In genomic region chr9:34646211-34647083, GRCh38 we compare ENCODE assay signal across 1 cellular context.
A peak's percentile ranks its signal among the peaks of the same experiment; 100 is the strongest.
TF ChIP-seq lines count a peak whose summit lies in the region.

Gene GALT (plus strand): TSS chr9:34646675. CDS start chr9:34646705, 30 bp downstream.

TF ChIP-seq in HEK293, 187 proteins besides CTCF, POLR2A, EP300 and RAD21 (continued from another document and continues in another):
- TF ChIP-seq ZBTB6 (tag by site-specific recombination; IDR thresholded peaks at IDR 0.05) (peak; percentile 56; the same call in 1 of the 2 replicates), KLF17 (tag by site-specific recombination; IDR thresholded peaks at IDR 0.05) (peak; percentile 53; the same call in 1 of the 2 replicates), ZNF629 (tag by site-specific recombination; IDR thresholded peaks at IDR 0.05) (0 out of 2 replicates have a peak, but pooled peaks have one; percentile 52), ZNF394 (tag by site-specific recombination; IDR thresholded peaks at IDR 0.05; ENCODE audit: borderline replicate concordance) (peak; percentile 49; the same call in 1 of the 2 replicates), ZNF146 (tag by site-specific recombination; IDR thresholded peaks at IDR 0.05) (no peak), ZBTB20 (tag by site-specific recombination; IDR thresholded peaks at IDR 0.05) (peak; percentile 59; the same call in 1 of the 2 replicates), SETDB1 (IDR thresholded peaks at IDR 0.05; ENCODE audit: insufficient read length, low read length) (no peak), ZNF561 (tag by site-specific recombination; IDR thresholded peaks at IDR 0.05; ENCODE audit: borderline replicate concordance) (0 out of 2 replicates have a peak, but pooled peaks have one; percentile 59), SP7 (tag by site-specific recombination; IDR thresholded peaks at IDR 0.05) (peak; percentile 75), KLF7 (tag by site-specific recombination; IDR thresholded peaks at IDR 0.05; ENCODE audit: borderline replicate concordance) (no peak), REPIN1 (tag by site-specific recombination; IDR thresholded peaks at IDR 0.05; ENCODE audit: low read depth) (0 out of 2 replicates have a peak, but pooled peaks have one; percentile 72), HIC1 (tag by site-specific recombination; IDR thresholded peaks at IDR 0.05) (0 out of 2 replicates have a peak, but pooled peaks have one; percentile 20), KLF9 (tag by site-specific recombination; IDR thresholded peaks at IDR 0.05; ENCODE audit: low read depth) (peak; percentile 86), ZNF335 (tag by site-specific recombination; conservative IDR thresholded peaks at IDR 0.05) (peak; percentile 89), ZNF341 (tag by site-specific recombination; IDR thresholded peaks at IDR 0.05; ENCODE audit: low read depth) (peak; percentile 89), ZNF248 (tag by site-specific recombination; IDR thresholded peaks at IDR 0.05) (no peak), ZNF692 (tag by site-specific recombination; IDR thresholded peaks at IDR 0.05) (peak; percentile 32; the same call in 1 of the 2 replicates), ZBTB11 (tag by site-specific recombination; conservative IDR thresholded peaks at IDR 0.05; ENCODE audit: low read depth) (peak; percentile 41; the same call in 1 of the 2 replicates), ZNF510 (tag by site-specific recombination; IDR thresholded peaks at IDR 0.05; ENCODE audit: insufficient replicate concordance) (no peak), ZFP69B (tag by site-specific recombination; IDR thresholded peaks at IDR 0.05) (0 out of 2 replicates have a peak, but pooled peaks have one; percentile 47), ZFP37 (tag by site-specific recombination; IDR thresholded peaks at IDR 0.05) (0 out of 2 replicates have a peak, but pooled peaks have one; percentile 47), ZNF76 (tag by site-specific recombination; IDR thresholded peaks at IDR 0.05; ENCODE audit: borderline replicate concordance, low read depth) (peak; percentile 46; the same call in 1 of the 2 replicates), ZBTB48 (tag by site-specific recombination; IDR thresholded peaks at IDR 0.05) (peak; percentile 47; the same call in 1 of the 2 replicates), ZEB2 (tag by site-specific recombination; IDR thresholded peaks at IDR 0.05) (peak; percentile 70; the same call in 1 of the 2 replicates), ZNF274 (IDR thresholded peaks at IDR 0.05; ENCODE audit: low read length) (no peak), ZNF274 (tag by site-specific recombination; IDR thresholded peaks at IDR 0.05; ENCODE audit: borderline replicate concordance) (no peak), BCL6B (tag by site-specific recombination; IDR thresholded peaks at IDR 0.05) (no peak), ZBTB26 (tag by site-specific recombination; optimal IDR thresholded peaks at IDR 0.05) (peak; percentile 57), ZNF843 (tag by site-specific recombination; IDR thresholded peaks at IDR 0.05) (peak; percentile 35; the same call in 1 of the 2 replicates), ZNF302 (tag by site-specific recombination; IDR thresholded peaks at IDR 0.05; ENCODE audit: low read depth) (no peak), KLF1 (tag by site-specific recombination; IDR thresholded peaks at IDR 0.05) (0 out of 2 replicates have a peak, but pooled peaks have one; percentile 15), ZSCAN4 (tag by site-specific recombination; IDR thresholded peaks at IDR 0.05) (no peak), ZBTB10 (tag by site-specific recombination; IDR thresholded peaks at IDR 0.05) (0 out of 2 replicates have a peak, but pooled peaks have one; percentile 27), PRDM10 (tag by site-specific recombination; IDR thresholded peaks at IDR 0.05) (peak; percentile 99)
